In the genomic region with DNA sequence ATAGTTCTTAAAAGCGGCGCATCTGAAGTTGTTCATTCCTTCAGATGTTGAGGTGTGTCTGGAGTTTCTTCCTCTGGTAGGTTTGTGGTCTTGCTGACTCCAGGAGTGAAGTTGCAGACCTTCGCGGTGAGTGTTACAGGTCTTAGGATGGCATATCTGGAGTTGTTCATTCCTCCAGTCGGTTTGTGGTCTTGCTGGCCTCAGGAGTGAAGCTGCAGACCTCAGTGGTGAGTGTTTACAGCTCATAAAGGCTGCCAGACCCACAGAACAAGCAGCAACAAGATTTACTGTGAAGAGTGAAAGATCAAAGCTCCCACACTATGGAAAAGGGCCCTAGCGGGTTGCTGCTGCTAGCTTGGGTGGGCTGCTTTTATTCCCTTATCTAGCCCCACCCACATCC, we compare ENCODE assay signal across 26 cellular contexts.
A peak's percentile ranks its signal among the peaks of the same experiment; 100 is the strongest.
DNase-seq lines count a peak whose midpoint lies in the region; ATAC-seq, FAIRE-seq and TF ChIP-seq lines count a peak whose summit lies in the region.
"Had no signal": no experiment of that assay in that cellular context is flagged by ENCODE, and none has a peak within 500 bp of the region (broad histone marks: within the 10 kb centered on the region; RNA-seq: fewer than 3 reads in every experiment).

No MANE protein-coding gene starts in this region.

- no peak for FAIRE-seq in astrocyte (lab: Jason Lieb, UNC)
- FAIRE-seq: A549, D721Med, GM12891, GM18507, H54 had no signal

- no peaks in the 10 kb centered on the region for H3K9me3 Mint-ChIP-seq in astrocyte (ENCODE audit: unreplicated experiment)
- H3K9me3 Mint-ChIP-seq: CD4-positive, alpha-beta T cell had no signal

- H3K4me3 ChIP-seq in DND-41 (ENCODE audit: low read depth in 1 of 2, low read length in 2 of 2) = no peak overlapping the region
- no peak overlapping the region for H3K4me3 ChIP-seq in Loucy (ENCODE audit: low read length, poor library complexity, severe bottlenecking)
- no peak overlapping the region for H3K4me3 ChIP-seq in astrocyte (ENCODE audit: insufficient read depth, low read depth, low read length)
- no peak overlapping the region for H3K4me3 ChIP-seq in left lung
- no peak overlapping the region for H3K4me3 ChIP-seq in right atrium auricular region
- H3K4me3 ChIP-seq: A549; BLaER1 treated with 17β-estradiol and CSF1 and Interleukin-3, amounts not matched to agents 10 nM and 100 nM; HAP-1 had no signal

- no peak overlapping the region for H3K4me3 Mint-ChIP-seq in astrocyte (ENCODE audit: unreplicated experiment)
- H3K4me3 Mint-ChIP-seq: CD14-positive monocyte; CD4-positive, alpha-beta T cell; CD8-positive, alpha-beta memory T cell; HFFc6 had no signal

- no peak overlapping the region for H3K27ac Mint-ChIP-seq in astrocyte (ENCODE audit: unreplicated experiment)
- H3K27ac Mint-ChIP-seq: CD14-positive monocyte; CD4-positive, alpha-beta T cell; CD8-positive, alpha-beta memory T cell; HFFc6 had no signal

- H3K9me3 ChIP-seq in DND-41 (ENCODE audit: insufficient read depth, low read length, severe bottlenecking) = peaks cover 3% of the 10 kb centered on the region
- no peaks in the 10 kb centered on the region for H3K9me3 ChIP-seq in Loucy (ENCODE audit: insufficient read depth, low read depth, low read length)
- no peaks in the 10 kb centered on the region for H3K9me3 ChIP-seq in astrocyte (ENCODE audit: insufficient read depth, low read depth, low read length)
- H3K9me3 ChIP-seq in left lung = peaks cover 0 to 8% of the 10 kb centered on the region in 2 donors
- no peaks in the 10 kb centered on the region for H3K9me3 ChIP-seq in right atrium auricular region
- H3K9me3 ChIP-seq: A549, BE2C, HAP-1 had no signal

- H3K9ac ChIP-seq in DND-41 (ENCODE audit: low read depth, low read length) (no peak overlapping the region), Loucy (ENCODE audit: low read depth, low read length, poor library complexity, severe bottlenecking) (no peak overlapping the region), astrocyte (ENCODE audit: low read length) (no peak overlapping the region)
- H3K9ac ChIP-seq: BLaER1 treated with 17β-estradiol and CSF1 and Interleukin-3, amounts not matched to agents 10 nM and 100 nM had no signal

- H3K27me3 Mint-ChIP-seq in astrocyte (ENCODE audit: low read depth, unreplicated experiment) = no peaks in the 10 kb centered on the region

- no peaks in the 10 kb centered on the region for H3K4me1 Mint-ChIP-seq in astrocyte (ENCODE audit: low read depth, unreplicated experiment)
- H3K4me1 Mint-ChIP-seq: CD14-positive monocyte; CD8-positive, alpha-beta memory T cell had no signal

- H3K9me2 ChIP-seq in Loucy (replicated peaks; ENCODE audit: low read depth, low read length) = no peaks in the 10 kb centered on the region

- ATAC-seq in DND-41 (ENCODE audit: insufficient read depth, low read depth) (peak; percentile 74), left lung (no peak), HG02610 (IDR thresholded peaks at IDR 0.05; ENCODE audit: unreplicated experiment) (no peak)
- ATAC-seq: A549 had no signal

- H3K79me2 ChIP-seq in DND-41 (ENCODE audit: insufficient read depth, low read length) = no peaks in the 10 kb centered on the region
- H3K79me2 ChIP-seq in Loucy (ENCODE audit: insufficient read depth, low read length) = no peaks in the 10 kb centered on the region
- H3K79me2 ChIP-seq in astrocyte (ENCODE audit: insufficient read depth, low read length) = no peaks in the 10 kb centered on the region

- H3K4me2 ChIP-seq in DND-41 (ENCODE audit: insufficient read depth, low read length) (no peak overlapping the region), Loucy (ENCODE audit: low read depth, low read length, poor library complexity, severe bottlenecking) (peak overlapping the region; percentile 5), astrocyte (ENCODE audit: low read length) (no peak overlapping the region)
- H3K4me2 ChIP-seq: A549; BLaER1 treated with 17β-estradiol and CSF1 and Interleukin-3, amounts not matched to agents 10 nM and 100 nM had no signal

- H3K27ac ChIP-seq in DND-41 (ENCODE audit: low read length) (no peak overlapping the region), astrocyte (ENCODE audit: low read depth, low read length) (no peak overlapping the region), left lung (no peak overlapping the region), right atrium auricular region (no peak overlapping the region)
- H3K27ac ChIP-seq: A549; BLaER1 treated with 17β-estradiol and CSF1 and Interleukin-3, amounts not matched to agents 10 nM and 100 nM had no signal

- peak; percentile 33 for DNase-seq in DND-41
- DNase-seq in astrocyte (ENCODE audit: low read depth) = peak; percentile 2
- DNase-seq in myocyte (ENCODE audit: low read depth) = peak; percentile 46
- DNase-seq in left lung = no peak
- no peak for DNase-seq in right atrium auricular region (ENCODE audit: low spot score)
- DNase-seq: 8988T; ACHN; AML-193; BE2C; CD4-positive, alpha-beta T cell; CD8-positive, alpha-beta memory T cell; DMS 273 treated with DMSO at 0.1 percent for 48 hours; DMS79; GF-D8; GOT3; HFFc6 had no signal

- intact Hi-C loops in left lung (cut with DNase I) = no loop called here

- no peaks in the 10 kb centered on the region for H3K36me3 Mint-ChIP-seq in astrocyte (ENCODE audit: low read depth, unreplicated experiment)
- H3K36me3 Mint-ChIP-seq: CD14-positive monocyte; CD8-positive, alpha-beta memory T cell had no signal

- H3K4me1 ChIP-seq in DND-41 (ENCODE audit: insufficient read depth, low read length) (no peaks in the 10 kb centered on the region), Loucy (ENCODE audit: insufficient read depth, low read length, poor library complexity, severe bottlenecking) (no peaks in the 10 kb centered on the region), astrocyte (ENCODE audit: insufficient read depth, low read length) (no peaks in the 10 kb centered on the region), left lung (no peaks in the 10 kb centered on the region), right atrium auricular region (no peaks in the 10 kb centered on the region)
- H3K4me1 ChIP-seq: A549; BE2C; BLaER1 treated with 17β-estradiol and CSF1 and Interleukin-3, amounts not matched to agents 10 nM and 100 nM; HAP-1 had no signal

- H3K27me3 ChIP-seq in DND-41 (ENCODE audit: insufficient read depth, low read length, poor library complexity) = no peaks in the 10 kb centered on the region
- H3K27me3 ChIP-seq in Loucy (ENCODE audit: insufficient read depth, low read length, poor library complexity, severe bottlenecking) = no peaks in the 10 kb centered on the region
- no peaks in the 10 kb centered on the region for H3K27me3 ChIP-seq in astrocyte (ENCODE audit: insufficient read depth, low read length)
- H3K27me3 ChIP-seq in left lung = no peaks in the 10 kb centered on the region
- H3K27me3 ChIP-seq in right atrium auricular region = no peaks in the 10 kb centered on the region
- H3K27me3 ChIP-seq: BE2C; BLaER1 treated with 17β-estradiol and CSF1 and Interleukin-3, amounts not matched to agents 10 nM and 100 nM had no signal

- H2AFZ ChIP-seq in DND-41 (ENCODE audit: low read depth, low read length) = no peak overlapping the region
- H2AFZ ChIP-seq in Loucy (ENCODE audit: low read length) = no peak overlapping the region
- H2AFZ ChIP-seq in astrocyte (ENCODE audit: low read depth, low read length) = no peak overlapping the region

- H4K20me1 ChIP-seq in DND-41 (ENCODE audit: insufficient read depth, low read length) = no peaks in the 10 kb centered on the region
- H4K20me1 ChIP-seq in Loucy (ENCODE audit: insufficient read depth, low read length, poor library complexity, severe bottlenecking) = no peaks in the 10 kb centered on the region
- no peaks in the 10 kb centered on the region for H4K20me1 ChIP-seq in astrocyte (ENCODE audit: insufficient read depth, low read length)
- H4K20me1 ChIP-seq: BLaER1 treated with 17β-estradiol and CSF1 and Interleukin-3, amounts not matched to agents 10 nM and 100 nM had no signal

- TF ChIP-seq CTCF in DND-41 (IDR thresholded peaks at IDR 0.05; ENCODE audit: borderline replicate concordance, extremely low read depth, low read length, poor library complexity, severe bottlenecking) = no peak
- TF ChIP-seq CTCF in Loucy (conservative IDR thresholded peaks at IDR 0.05; ENCODE audit: low read length) = no peak
- no peak for TF ChIP-seq CTCF in astrocyte (IDR thresholded peaks at IDR 0.05; ENCODE audit: insufficient read depth, low read depth, low read length)
- no peak for TF ChIP-seq CTCF in left lung (IDR thresholded peaks at IDR 0.05)
- TF ChIP-seq CTCF in right atrium auricular region (IDR thresholded peaks at IDR 0.05) = no peak

- H3K36me3 ChIP-seq in DND-41 (ENCODE audit: insufficient read depth, low read length) (no peaks in the 10 kb centered on the region), Loucy (ENCODE audit: insufficient read depth, low read length) (no peaks in the 10 kb centered on the region), astrocyte (ENCODE audit: insufficient read depth, low read length) (no peaks in the 10 kb centered on the region), left lung (no peaks in the 10 kb centered on the region), right atrium auricular region (no peaks in the 10 kb centered on the region)
- H3K36me3 ChIP-seq: BE2C; BLaER1 treated with 17β-estradiol and CSF1 and Interleukin-3, amounts not matched to agents 10 nM and 100 nM; HAP-1 had no signal

- no peaks in the 10 kb centered on the region for H3F3A ChIP-seq in Loucy (ENCODE audit: low read depth)

Comparison
In these comparisons a context has a peak if more than half of its experiments do, and no peak if none do; other contexts are left out.
1. DNase-seq: peak in DND-41 (single experiment), astrocyte (single experiment) and myocyte (single experiment); none in left lung (0 of 2) and right atrium auricular region (single experiment).